ENCODE assay signal across 12 cellular contexts in the genomic region with DNA sequence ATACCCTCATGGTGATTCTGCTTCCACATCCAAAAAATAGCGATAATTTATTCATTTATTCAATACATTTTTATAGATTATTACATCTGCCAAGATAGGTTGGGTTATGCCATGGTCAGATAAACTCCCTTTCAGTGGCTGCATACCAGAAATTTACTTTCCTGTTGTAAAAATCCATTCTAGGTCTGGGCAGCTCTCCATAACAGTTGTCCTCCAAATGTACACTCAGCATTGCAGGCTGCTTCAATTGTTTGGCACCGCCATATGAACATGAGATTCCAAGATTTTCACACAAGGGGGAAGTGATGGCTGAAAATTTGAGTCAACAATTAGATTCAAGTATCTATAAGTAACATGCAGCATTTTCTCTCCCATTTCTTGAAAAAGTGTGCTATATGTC.
A peak's percentile ranks its signal among the peaks of the same experiment; 100 is the strongest.
DNase-seq lines count a peak whose midpoint lies in the region.
"Had no signal": no experiment of that assay in that cellular context is flagged by ENCODE, and none has a peak within 500 bp of the region (broad histone marks: within the 10 kb centered on the region; RNA-seq: fewer than 3 reads in every experiment).

No MANE protein-coding gene starts in this region.

- DNase-seq in AG08395 (ENCODE audit: low spot score): peak; percentile 2
- DNase-seq in NCI-H446 (lab: John Stamatoyannopoulos, UW): peak; percentile 47 to 89
- peak; percentile 54 for DNase-seq in cerebellum (ENCODE audit: low spot score)
- DNase-seq in superior temporal gyrus (ENCODE audit: extremely low spot score): peak; percentile 32
- no peak for DNase-seq in NOMO-1 treated with DMSO at 0.1 percent for 48 hours (lab: John Stamatoyannopoulos, UW; ENCODE audit: unreplicated experiment)
- DNase-seq in NCI-H187 treated with DMSO at 0.1 percent for 48 hours (lab: John Stamatoyannopoulos, UW): no peak
- no peak for DNase-seq in HT-29 (ENCODE audit: low spot score)
- DNase-seq: CD4-positive, alpha-beta memory T cell; DMS153; DMS79 treated with DMSO at 0.1 percent for 48 hours; GOT3; H9 had no signal

Comparison
In these comparisons a context has a peak if more than half of its experiments do, and no peak if none do; other contexts are left out.
1. DNase-seq: peak in AG08395 (single experiment), NCI-H446 (2 of 2), cerebellum (single experiment) and superior temporal gyrus (single experiment); none in NOMO-1 treated with DMSO at 0.1 percent for 48 hours (single experiment), NCI-H187 treated with DMSO at 0.1 percent for 48 hours (single experiment) and HT-29 (single experiment).